Comparison of ENCODE assay signal across 2 cellular contexts in the genomic region with DNA sequence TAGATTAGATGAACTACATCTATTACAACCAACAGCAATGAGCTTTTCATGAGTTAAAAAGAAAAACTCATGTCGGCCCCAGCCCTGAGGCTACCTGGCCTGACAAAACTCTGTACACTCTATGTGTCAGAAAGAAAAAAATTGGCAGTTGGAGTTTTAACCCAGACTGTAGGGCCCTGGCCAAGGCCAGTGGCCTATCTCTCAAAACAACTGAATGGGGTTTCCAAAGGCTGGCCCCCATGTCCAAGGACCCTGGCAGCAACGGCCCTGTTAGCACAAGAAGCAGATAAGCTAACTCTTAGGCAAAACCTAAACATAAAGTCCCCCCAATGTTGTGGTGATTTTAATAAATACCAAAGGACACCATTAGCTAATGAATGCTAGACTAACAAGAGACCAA. TPM values are rescaled to one million over a fixed set of nuclear protein-coding genes. Genes with fewer than 3 reads are reported as not detected.
"Had no signal": no experiment of that assay in that cellular context is flagged by ENCODE, and none has a peak within 500 bp of the region (broad histone marks: within the 10 kb centered on the region; RNA-seq: fewer than 3 reads in every experiment).

No MANE protein-coding gene starts in this region.

RNA-seq across cellular contexts. Expression of a gene that starts 59.9 kb away (rescaled TPM):
- total RNA-seq: MCF 10A, NCI-H460 had no signal
